Comparison of ENCODE assay signal across 18 cellular contexts in genomic region chr10:34713875-34714274, GRCh38.
A peak's percentile ranks its signal among the peaks of the same experiment; 100 is the strongest.
DNase-seq lines count a peak whose midpoint lies in the region; ATAC-seq and TF ChIP-seq lines count a peak whose summit lies in the region.
"Had no signal": no experiment of that assay in that cellular context is flagged by ENCODE, and none has a peak within 500 bp of the region (broad histone marks: within the 10 kb centered on the region; RNA-seq: fewer than 3 reads in every experiment).

No MANE protein-coding gene starts in this region.

- 79% methylated on average over 1 of the region's 1 CpG; no CpG with 5 or more reads in 1 of the 2 experiments for WGBS in endodermal cell (ENCODE audit: insufficient coverage in 1 of 2, insufficient read length in 1 of 2), 2 experiments
- WGBS in mesodermal cell (ENCODE audit: insufficient coverage in 2 of 2), 2 experiments: 79 to 83% methylated on average over 1 of the region's 1 CpG

- peaks cover 90% of the 10 kb centered on the region for H3K79me2 ChIP-seq in PC-3 (ENCODE audit: low read length)

- H4K20me1 ChIP-seq in PC-3 (ENCODE audit: low read length): peaks cover 33% of the 10 kb centered on the region

- in situ Hi-C loops in Caki2 (cut with HindIII; ENCODE audit: low pct_unique_long_range_greater_than_20kb, low sequenced_read_pairs): no loop called here

- POLR2A ChIA-PET in PC-3 (lab: Charles Lee; ENCODE audit: unreplicated experiment): no interaction called here
- POLR2A ChIA-PET in CD8-positive, alpha-beta T cell (lab: Charles Lee): no interaction called here

- no peaks in the 10 kb centered on the region for H3K9me2 ChIP-seq in PC-3 (replicated peaks; ENCODE audit: low read length)

- H3K36me3 Mint-ChIP-seq in endodermal cell (ENCODE audit: low read depth): no peaks in the 10 kb centered on the region
- H3K36me3 Mint-ChIP-seq in CD8-positive, alpha-beta T cell: no peaks in the 10 kb centered on the region
- H3K36me3 Mint-ChIP-seq: naive B cell had no signal

- H3K4me2 ChIP-seq in PC-3 (ENCODE audit: low read length): peak overlapping the region; percentile 66

- CTCF ChIA-PET in PC-3 (lab: Charles Lee): interaction anchor here (0.6 to 0.7 kb wide), 2 partner anchors 9 to 30 kb away, joined by 3 to 4 read pairs; no protein-coding TSS in a partner anchor
- CTCF ChIA-PET in CD8-positive, alpha-beta T cell (lab: Charles Lee): no interaction called here

- intact Hi-C loops in PC-3 (cut with micrococcal nuclease) (loop anchor here (1.0 kb wide), 1 partner anchor 18 kb away; no protein-coding TSS in a partner anchor), dorsolateral prefrontal cortex (cut with DNase I) (no loop called here)
- intact Hi-C loops in CD8-positive, alpha-beta T cell (cut with DNase I, micrococcal nuclease): no loop called here

- H3K4me3 Mint-ChIP-seq in endodermal cell: no peak overlapping the region
- no peak overlapping the region for H3K4me3 Mint-ChIP-seq in CD8-positive, alpha-beta T cell
- H3K4me3 Mint-ChIP-seq: activated naive CD8-positive, alpha-beta T cell treated with anti-CD3 and anti-CD28 coated beads, Interleukin-2, amount 50 U/mL, for 24 hours; activated T-cell treated with anti-CD3 and anti-CD28 coated beads, Interleukin-2, amount 50 U/mL, for 4 hours; naive B cell had no signal

- no peaks in the 10 kb centered on the region for H3K27me3 Mint-ChIP-seq in endodermal cell (ENCODE audit: insufficient read depth)
- no peaks in the 10 kb centered on the region for H3K27me3 Mint-ChIP-seq in CD8-positive, alpha-beta T cell (ENCODE audit: low read depth)

- H2AFZ ChIP-seq in PC-3 (ENCODE audit: low read length): no peak overlapping the region

- H3K4me1 ChIP-seq in PC-3 (ENCODE audit: insufficient read depth, low read length) (peaks cover 58% of the 10 kb centered on the region), endodermal cell (ENCODE audit: control insufficient read depth, insufficient read depth, low read length) (peaks cover 3% of the 10 kb centered on the region), mesodermal cell (ENCODE audit: control insufficient read depth, insufficient read depth, low read length, poor library complexity, severe bottlenecking) (peaks cover 43% of the 10 kb centered on the region), SJCRH30 (peaks cover 16% of the 10 kb centered on the region)
- no peaks in the 10 kb centered on the region for H3K4me1 ChIP-seq in CD8-positive, alpha-beta T cell (ENCODE audit: insufficient read depth, low read length)

- peak; percentile 40 for DNase-seq in Caki2 (ENCODE audit: low read depth)
- peak; percentile 99 for DNase-seq in PC-3
- no peak for DNase-seq in endodermal cell
- no peak for DNase-seq in NCI-H2171 (lab: John Stamatoyannopoulos, UW)
- DNase-seq in dorsolateral prefrontal cortex: no peak
- DNase-seq in SJCRH30: no peak
- no peak for DNase-seq in CD8-positive, alpha-beta T cell
- DNase-seq: activated CD4-positive, alpha-beta T cell treated with anti-CD3 and anti-CD28 coated beads, Interleukin-2, amount 50 U/mL, for 48 hours; activated naive CD8-positive, alpha-beta T cell treated with anti-CD3 and anti-CD28 coated beads, Interleukin-2, amount 50 U/mL, for 24 hours; activated T-cell treated with anti-CD3 and anti-CD28 coated beads, Interleukin-2, amount 50 U/mL, for 4 hours; colonic mucosa; naive B cell; NCI-H1694 treated with DMSO at 0.1 percent for 48 hours; NCI-H446 treated with DMSO at 0.1 percent for 48 hours; psoas muscle; stimulated activated CD4-positive, alpha-beta T cell treated with anti-CD3 and anti-CD28 coated beads, Interleukin-15, amount 100 ng/mL, for 24 hours had no signal

- TF ChIP-seq CTCF in PC-3 (conservative IDR thresholded peaks at IDR 0.05; ENCODE audit: low read depth, low read length) (no peak), endodermal cell (conservative IDR thresholded peaks at IDR 0.05) (no peak), dorsolateral prefrontal cortex (IDR thresholded peaks at IDR 0.05 in 54 of 56, conservative IDR thresholded peaks at IDR 0.05 in 2 of 56; ENCODE audit: low read depth in 1 of 56, partially characterized antibody in 56 of 56) (no peak)
- no peak for TF ChIP-seq CTCF in CD8-positive, alpha-beta T cell (IDR thresholded peaks at IDR 0.05)

- peak overlapping the region; percentile 85 for H3K27ac Mint-ChIP-seq in endodermal cell
- H3K27ac Mint-ChIP-seq in CD8-positive, alpha-beta T cell: no peak overlapping the region
- H3K27ac Mint-ChIP-seq: activated naive CD8-positive, alpha-beta T cell treated with anti-CD3 and anti-CD28 coated beads, Interleukin-2, amount 50 U/mL, for 24 hours; naive B cell had no signal

- H3K9me3 Mint-ChIP-seq in endodermal cell: peaks cover 3% of the 10 kb centered on the region
- H3K9me3 Mint-ChIP-seq in CD8-positive, alpha-beta T cell: no peaks in the 10 kb centered on the region
- H3K9me3 Mint-ChIP-seq: activated naive CD8-positive, alpha-beta T cell treated with anti-CD3 and anti-CD28 coated beads, Interleukin-2, amount 50 U/mL, for 24 hours; activated T-cell treated with anti-CD3 and anti-CD28 coated beads, Interleukin-2, amount 50 U/mL, for 4 hours had no signal

- H3K9me3 ChIP-seq in PC-3 (ENCODE audit: low read length): no peaks in the 10 kb centered on the region
- no peaks in the 10 kb centered on the region for H3K9me3 ChIP-seq in endodermal cell (ENCODE audit: control insufficient read depth, low read length)
- no peaks in the 10 kb centered on the region for H3K9me3 ChIP-seq in mesodermal cell (ENCODE audit: control insufficient read depth, low read length)
- H3K9me3 ChIP-seq in SJCRH30 (replicated peaks): no peaks in the 10 kb centered on the region
- H3K9me3 ChIP-seq in CD8-positive, alpha-beta T cell (ENCODE audit: low read length): no peaks in the 10 kb centered on the region
- H3K9me3 ChIP-seq: colonic mucosa, psoas muscle had no signal

- H3K36me3 ChIP-seq in PC-3 (ENCODE audit: low read depth, low read length) (no peaks in the 10 kb centered on the region), endodermal cell (ENCODE audit: control insufficient read depth, insufficient read depth, low read length) (no peaks in the 10 kb centered on the region), mesodermal cell (ENCODE audit: control insufficient read depth, insufficient read depth, low read length) (no peaks in the 10 kb centered on the region), SJCRH30 (no peaks in the 10 kb centered on the region)
- H3K36me3 ChIP-seq in CD8-positive, alpha-beta T cell (ENCODE audit: insufficient read depth, low read length): no peaks in the 10 kb centered on the region
- H3K36me3 ChIP-seq: colonic mucosa had no signal

- no peaks in the 10 kb centered on the region for H3K27me3 ChIP-seq in PC-3 (ENCODE audit: low read length)
- no peaks in the 10 kb centered on the region for H3K27me3 ChIP-seq in endodermal cell (ENCODE audit: control insufficient read depth, insufficient read depth, low read length, poor library complexity, severe bottlenecking)
- H3K27me3 ChIP-seq in dorsolateral prefrontal cortex: peaks cover 0 to 4% (median 0%) of the 10 kb centered on the region in 45 donors
- no peaks in the 10 kb centered on the region for H3K27me3 ChIP-seq in SJCRH30
- no peaks in the 10 kb centered on the region for H3K27me3 ChIP-seq in CD8-positive, alpha-beta T cell (ENCODE audit: insufficient read depth, low read length)
- H3K27me3 ChIP-seq: colonic mucosa had no signal

- peaks cover 20% of the 10 kb centered on the region for H3K4me1 Mint-ChIP-seq in endodermal cell
- H3K4me1 Mint-ChIP-seq in CD8-positive, alpha-beta T cell (ENCODE audit: low read depth): no peaks in the 10 kb centered on the region
- H3K4me1 Mint-ChIP-seq: naive B cell had no signal

- H3K4me3 ChIP-seq in PC-3 (ENCODE audit: low read length): peak overlapping the region; percentile 15
- H3K4me3 ChIP-seq in endodermal cell (ENCODE audit: low read length): no peak overlapping the region
- H3K4me3 ChIP-seq in mesodermal cell (ENCODE audit: extremely low read depth, insufficient read depth, low read length, poor library complexity, severe bottlenecking): no peak overlapping the region
- no peak overlapping the region for H3K4me3 ChIP-seq in dorsolateral prefrontal cortex
- no peak overlapping the region for H3K4me3 ChIP-seq in SJCRH30
- no peak overlapping the region for H3K4me3 ChIP-seq in CD8-positive, alpha-beta T cell (ENCODE audit: low read depth, low read length)
- H3K4me3 ChIP-seq: colonic mucosa, psoas muscle had no signal

- peak overlapping the region; percentile 36 for H3K27ac ChIP-seq in PC-3 (ENCODE audit: low read length)
- no peak overlapping the region for H3K27ac ChIP-seq in endodermal cell (ENCODE audit: low read depth, low read length)
- peak overlapping the region; percentile 72 for H3K27ac ChIP-seq in mesodermal cell (ENCODE audit: low read depth, low read length, severe bottlenecking)
- no peak overlapping the region for H3K27ac ChIP-seq in dorsolateral prefrontal cortex
- H3K27ac ChIP-seq in SJCRH30: no peak overlapping the region
- no peak overlapping the region for H3K27ac ChIP-seq in CD8-positive, alpha-beta T cell (ENCODE audit: low read depth, low read length)
- H3K27ac ChIP-seq: colonic mucosa, psoas muscle had no signal

- peaks cover 9% of the 10 kb centered on the region for H3F3A ChIP-seq in PC-3 (ENCODE audit: low read length, unreplicated experiment)

- H3K9ac ChIP-seq in PC-3 (ENCODE audit: low read length): no peak overlapping the region
- H3K9ac ChIP-seq in endodermal cell (ENCODE audit: extremely low read depth, low read length, poor library complexity, severe bottlenecking): no peak overlapping the region

- no TSS peak for BruUV-seq in PC-3 (replicated peaks; lab: Mats Ljungman, UMichigan)

- ATAC-seq in PC-3: peak; percentile 83
- ATAC-seq in CD8-positive, alpha-beta T cell: no peak
- ATAC-seq: activated naive CD8-positive, alpha-beta T cell treated with anti-CD3 and anti-CD28 coated beads, Interleukin-2, amount 50 U/mL, for 24 hours; activated T-cell treated with anti-CD3 and anti-CD28 coated beads, Interleukin-2, amount 50 U/mL, for 4 hours; left lobe of liver; psoas muscle had no signal

Comparison
In these comparisons a context has a peak if more than half of its experiments do, and no peak if none do; other contexts are left out.
1. DNase-seq: peak in Caki2 (single experiment) and PC-3 (single experiment); none in endodermal cell (single experiment), NCI-H2171 (single experiment), dorsolateral prefrontal cortex (0 of 10), SJCRH30 (0 of 2) and CD8-positive, alpha-beta T cell (0 of 7).
2. H3K27ac ChIP-seq: peak in PC-3 (single experiment) and mesodermal cell (single experiment); none in endodermal cell (single experiment), dorsolateral prefrontal cortex (0 of 59), SJCRH30 (single experiment) and CD8-positive, alpha-beta T cell (single experiment).